ENCODE assay signal across 8 cellular contexts in the genomic region with DNA sequence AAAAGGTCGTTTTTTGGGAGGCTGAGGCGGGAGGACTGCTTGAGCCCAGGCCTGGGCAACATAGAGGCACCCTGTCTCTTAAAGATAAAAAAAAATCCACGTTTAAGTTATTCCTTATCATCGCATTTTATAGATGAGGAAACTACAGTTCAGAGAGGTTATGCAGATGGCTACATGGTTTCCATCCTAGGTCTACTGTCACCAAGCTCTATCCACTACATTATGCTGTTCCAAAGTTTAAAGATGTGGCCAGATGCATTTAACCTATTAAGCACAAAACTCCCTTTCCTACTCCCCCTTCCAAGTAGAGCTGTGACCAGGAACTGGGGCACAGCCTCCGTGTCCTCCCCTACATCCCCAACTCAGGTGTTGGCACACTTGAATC. TPM values are rescaled to one million over a fixed set of nuclear protein-coding genes. Genes with fewer than 3 reads are reported as not detected.
DNase-seq lines count a peak whose midpoint lies in the region; ATAC-seq and TF ChIP-seq lines count a peak whose summit lies in the region.

No MANE protein-coding gene starts in this region.

- H4K20me1 ChIP-seq in GM23248 (ENCODE audit: insufficient read depth), result peaks cover 11% of the 10 kb centered on the region; the same call in 1 of the 2 replicates

- peaks cover 93% of the 10 kb centered on the region for H3K79me2 ChIP-seq in GM23248 (ENCODE audit: insufficient read depth)

- 56% methylated on average over 5 of the region's 5 CpGs for WGBS in GM23248 (ENCODE audit: low coverage in 1 of 2, low lambda C conversion rate in 2 of 2, missing lambda C conversion rate in 2 of 2), 2 experiments

- peak overlapping the region; percentile 77 for H3K9ac ChIP-seq in GM23248
- peak overlapping the region; percentile 77 to 85 (median 84) for H3K9ac ChIP-seq in skeletal muscle tissue (ENCODE audit: low read depth in 1 of 3, low read length in 3 of 3)

- peaks cover 26% of the 10 kb centered on the region for H3F3A ChIP-seq in GM23248 (ENCODE audit: insufficient read depth)

- in situ Hi-C loops in GM23248 (cut with MboI), result no loop called here

- no peak for ATAC-seq in HG03565 (IDR thresholded peaks at IDR 0.05; ENCODE audit: unreplicated experiment)
- no peak for ATAC-seq in GM21367 (IDR thresholded peaks at IDR 0.05; ENCODE audit: unreplicated experiment)

- H3K27me3 ChIP-seq in GM23248 (replicated peaks; ENCODE audit: insufficient read depth) (no peaks in the 10 kb centered on the region), skeletal muscle tissue (ENCODE audit: control insufficient read depth in 3 of 3, insufficient read depth in 3 of 3, low read length in 3 of 3) (no peaks in the 10 kb centered on the region)

- H3K4me2 ChIP-seq in GM23248 (ENCODE audit: unreplicated experiment), result peak overlapping the region; percentile 94

- H3K36me3 ChIP-seq in GM23248 (ENCODE audit: low read depth) (no peaks in the 10 kb centered on the region), skeletal muscle tissue (ENCODE audit: control insufficient read depth in 3 of 3, insufficient read depth in 3 of 3, low read length in 3 of 3) (peaks cover 0 to 5% (median 4%) of the 10 kb centered on the region in 3 donors)

- peaks cover 7% of the 10 kb centered on the region for H3K9me3 Mint-ChIP-seq in glutamatergic neuron (ENCODE audit: unreplicated experiment)

- no peaks in the 10 kb centered on the region for H3K36me3 Mint-ChIP-seq in glutamatergic neuron (ENCODE audit: unreplicated experiment)

- no peaks in the 10 kb centered on the region for H3K9me2 ChIP-seq in GM23248 (ENCODE audit: insufficient read depth)

- H3K4me3 ChIP-seq in GM23248 (peak overlapping the region; percentile 90), skeletal muscle tissue (ENCODE audit: low read length in 3 of 3) (peak overlapping the region; percentile 88 to 94 (median 93))

- peak overlapping the region; percentile 62 for H2AFZ ChIP-seq in GM23248

- peaks cover 2% of the 10 kb centered on the region for H3K27me3 Mint-ChIP-seq in glutamatergic neuron (ENCODE audit: unreplicated experiment)

- H3K4me3 Mint-ChIP-seq in glutamatergic neuron (ENCODE audit: unreplicated experiment), result peak overlapping the region; percentile 97

- H3K4me1 ChIP-seq in GM23248 (ENCODE audit: insufficient read depth) (peaks cover 34% of the 10 kb centered on the region), skeletal muscle tissue (ENCODE audit: control insufficient read depth in 3 of 3, insufficient read depth in 3 of 3, low read length in 3 of 3) (peaks cover 37 to 52% (median 40%) of the 10 kb centered on the region in 3 donors)

- DNase-seq in GM23248, result no peak
- no peak for DNase-seq in glutamatergic neuron
- no peak for DNase-seq in NCI-H82 (lab: John Stamatoyannopoulos, UW)
- no peak for DNase-seq in pons (ENCODE audit: low spot score)

- peak overlapping the region; percentile 20 for H3K27ac Mint-ChIP-seq in glutamatergic neuron (ENCODE audit: unreplicated experiment)

- H3K9me3 ChIP-seq in GM23248 (ENCODE audit: low read depth) (no peaks in the 10 kb centered on the region), skeletal muscle tissue (ENCODE audit: control insufficient read depth in 3 of 3, low read length in 3 of 3) (no peaks in the 10 kb centered on the region)

- TF ChIP-seq CTCF in VCaP (conservative IDR thresholded peaks at IDR 0.05) (no peak), glutamatergic neuron (IDR thresholded peaks at IDR 0.05; ENCODE audit: partially characterized antibody, unreplicated experiment) (no peak)

- H3K4me1 Mint-ChIP-seq in glutamatergic neuron (ENCODE audit: low read depth, unreplicated experiment), result peaks cover 18% of the 10 kb centered on the region

- H3K27ac ChIP-seq in GM23248 (peak overlapping the region; percentile 43), VCaP (peak overlapping the region; percentile 81), skeletal muscle tissue (ENCODE audit: low read depth, low read length) (no peak overlapping the region)

RNA-seq across cellular contexts. Expression of a gene that starts 1.4 kb away (rescaled TPM):
- total RNA-seq in GM23248 (2014; rRNA removed; shearing (Covaris generic)), result 13.2 and 24.2 TPM in 2 replicates
- 2.6 and 3.0 TPM in 2 replicates for polyA plus RNA-seq in GM23248 (2016; fragmentation: Nextera tagmentation; extraction: Ambion mirVana)
- total RNA-seq in glutamatergic neuron (ENCODE audit: unreplicated experiment) (19.6 TPM), skeletal muscle tissue (9.9 TPM)

RNA-seq across cellular contexts. Expression of a gene that starts 1.5 kb away (rescaled TPM):
- 6.3 and 7.6 TPM in 2 replicates for total RNA-seq in GM23248 (2014; rRNA removed; shearing (Covaris generic))
- 3.3 and 3.5 TPM in 2 replicates for polyA plus RNA-seq in GM23248 (2016; fragmentation: Nextera tagmentation; extraction: Ambion mirVana)
- 9.0 TPM for total RNA-seq in glutamatergic neuron (ENCODE audit: unreplicated experiment)
- 11.0 TPM for total RNA-seq in skeletal muscle tissue
